Comparison of ENCODE assay signal across 1 cellular context in the genomic region with DNA sequence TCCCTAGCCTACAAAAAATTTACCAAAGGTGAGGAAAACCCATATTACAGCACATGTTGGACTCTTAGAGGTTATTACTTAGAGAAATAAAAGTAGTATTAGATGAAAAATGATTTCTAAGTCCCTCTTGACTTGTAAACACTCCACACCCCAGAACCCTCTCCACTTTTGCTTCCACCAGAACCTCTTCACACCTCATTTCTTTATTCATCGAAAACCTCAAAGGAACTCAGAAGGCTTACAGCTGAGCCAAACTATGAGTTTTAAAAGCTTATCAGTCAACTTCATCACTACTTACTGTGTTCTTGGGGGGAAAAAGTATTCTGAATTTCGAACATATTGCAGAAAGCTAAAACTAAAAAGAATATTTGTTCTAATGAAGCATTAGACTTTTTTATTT.
TF ChIP-seq lines count a peak whose summit lies in the region.

No MANE protein-coding gene starts in this region.

TF ChIP-seq in SK-N-SH, 30 proteins besides CTCF, POLR2A, EP300 and RAD21 (continued from another document):
- TF ChIP-seq, protein P1, sequence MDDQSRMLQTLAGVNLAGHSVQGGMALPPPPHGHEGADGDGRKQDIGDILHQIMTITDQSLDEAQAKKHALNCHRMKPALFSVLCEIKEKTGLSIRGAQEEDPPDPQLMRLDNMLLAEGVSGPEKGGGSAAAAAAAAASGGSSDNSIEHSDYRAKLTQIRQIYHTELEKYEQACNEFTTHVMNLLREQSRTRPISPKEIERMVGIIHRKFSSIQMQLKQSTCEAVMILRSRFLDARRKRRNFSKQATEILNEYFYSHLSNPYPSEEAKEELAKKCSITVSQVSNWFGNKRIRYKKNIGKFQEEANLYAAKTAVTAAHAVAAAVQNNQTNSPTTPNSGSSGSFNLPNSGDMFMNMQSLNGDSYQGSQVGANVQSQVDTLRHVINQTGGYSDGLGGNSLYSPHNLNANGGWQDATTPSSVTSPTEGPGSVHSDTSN (IDR thresholded peaks at IDR 0.05), result no peak
- no peak for TF ChIP-seq JUND (IDR thresholded peaks at IDR 0.05)
- no peak for TF ChIP-seq CHD2 (IDR thresholded peaks at IDR 0.05; ENCODE audit: low read length, partially characterized antibody)
- TF ChIP-seq MXI1 (IDR thresholded peaks at IDR 0.05; ENCODE audit: low read depth, low read length), result no peak
- TF ChIP-seq TEAD4 (IDR thresholded peaks at IDR 0.05; ENCODE audit: borderline replicate concordance, insufficient read depth), result no peak
- TF ChIP-seq, protein P2, sequence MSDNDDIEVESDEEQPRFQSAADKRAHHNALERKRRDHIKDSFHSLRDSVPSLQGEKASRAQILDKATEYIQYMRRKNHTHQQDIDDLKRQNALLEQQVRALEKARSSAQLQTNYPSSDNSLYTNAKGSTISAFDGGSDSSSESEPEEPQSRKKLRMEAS (IDR thresholded peaks at IDR 0.05; ENCODE audit: low read depth), result no peak
- TF ChIP-seq RFX5 (IDR thresholded peaks at IDR 0.05; ENCODE audit: low read length), result no peak
- TF ChIP-seq POLR2AphosphoS5 (IDR thresholded peaks at IDR 0.05; ENCODE audit: low read depth, low read length), result no peak
- TF ChIP-seq, protein P3, sequence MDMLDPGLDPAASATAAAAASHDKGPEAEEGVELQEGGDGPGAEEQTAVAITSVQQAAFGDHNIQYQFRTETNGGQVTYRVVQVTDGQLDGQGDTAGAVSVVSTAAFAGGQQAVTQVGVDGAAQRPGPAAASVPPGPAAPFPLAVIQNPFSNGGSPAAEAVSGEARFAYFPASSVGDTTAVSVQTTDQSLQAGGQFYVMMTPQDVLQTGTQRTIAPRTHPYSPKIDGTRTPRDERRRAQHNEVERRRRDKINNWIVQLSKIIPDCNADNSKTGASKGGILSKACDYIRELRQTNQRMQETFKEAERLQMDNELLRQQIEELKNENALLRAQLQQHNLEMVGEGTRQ (IDR thresholded peaks at IDR 0.05; ENCODE audit: borderline replicate concordance, low read depth, low read length), result no peak
- TF ChIP-seq FOXM1 (IDR thresholded peaks at IDR 0.05; ENCODE audit: low read depth), result no peak
- TF ChIP-seq TAF1 (IDR thresholded peaks at IDR 0.05; ENCODE audit: borderline replicate concordance, low read depth, low read length), result no peak
- TF ChIP-seq SMC3 (IDR thresholded peaks at IDR 0.05; ENCODE audit: low read depth, low read length), result no peak
- no peak for TF ChIP-seq MEF2A (IDR thresholded peaks at IDR 0.05; ENCODE audit: borderline replicate concordance, low read depth)
- no peak for TF ChIP-seq FOSL2 (IDR thresholded peaks at IDR 0.05; ENCODE audit: borderline replicate concordance, low read depth)
